9 cellular contexts compared by ENCODE assay signal in the genomic region with DNA sequence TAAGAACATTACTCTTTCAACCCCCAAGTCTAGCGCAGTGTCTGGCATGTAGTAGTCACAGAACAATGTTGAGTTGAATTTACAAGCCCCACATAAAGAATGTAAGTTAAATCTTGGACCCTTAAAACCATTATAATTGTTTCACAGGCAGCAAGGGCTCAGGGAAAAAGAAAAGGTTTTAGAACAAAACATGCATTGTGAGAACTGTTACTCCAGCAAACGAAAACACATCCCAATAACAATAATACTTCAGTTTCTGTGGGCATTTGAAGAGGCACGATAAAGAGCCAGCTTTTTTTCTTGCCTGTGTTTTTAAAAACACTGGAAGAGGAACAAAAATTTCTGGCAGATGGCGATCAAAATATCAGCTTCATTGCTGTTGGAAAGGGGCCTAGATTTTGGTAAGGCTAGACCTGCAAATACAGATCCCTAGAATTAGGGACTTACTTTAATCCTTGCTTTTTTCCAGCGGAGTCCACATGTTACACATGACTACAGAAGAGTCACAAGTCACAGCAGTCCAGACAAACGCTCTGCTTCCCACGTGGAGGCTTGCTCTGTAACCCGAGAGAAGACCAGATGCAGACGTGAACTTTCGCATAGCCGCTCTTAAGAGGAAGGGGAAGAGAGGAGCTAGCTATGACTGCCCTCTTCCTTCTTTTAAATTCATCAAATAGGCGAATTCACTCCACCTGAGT.
A peak's percentile ranks its signal among the peaks of the same experiment; 100 is the strongest.
DNase-seq lines count a peak whose midpoint lies in the region; ATAC-seq lines count a peak whose summit lies in the region.
"Had no signal": no experiment of that assay in that cellular context is flagged by ENCODE, and none has a peak within 500 bp of the region (broad histone marks: within the 10 kb centered on the region; RNA-seq: fewer than 3 reads in every experiment).

No MANE protein-coding gene starts in this region.

- H3K27ac ChIP-seq in HUES48 (ENCODE audit: low read depth, low read length) (no peak overlapping the region), skin epidermis (peak overlapping the region in 11 of 21 experiments; percentile 16 to 66 (median 47))

- intact Hi-C loops in left ventricle myocardium superior (cut with micrococcal nuclease): no loop called here

- H3K4me3 ChIP-seq in HUES48 (ENCODE audit: low read depth, low read length) (0 out of 2 replicates have a peak overlapping the region, but pooled peaks have one; percentile 21), skin epidermis (no peak overlapping the region)

- H3K27me3 ChIP-seq in HUES48 (ENCODE audit: control insufficient read depth, insufficient read depth, low read length): no peaks in the 10 kb centered on the region

- peaks cover 23% of the 10 kb centered on the region for H3K4me1 ChIP-seq in HUES48 (ENCODE audit: control insufficient read depth, insufficient read depth, low read length)

- peak; percentile 84 for ATAC-seq in left ventricle myocardium superior

- H3K9ac ChIP-seq in HUES48 (ENCODE audit: low read depth, low read length): peak overlapping the region; percentile 23; the same call in 1 of the 2 replicates

- DNase-seq in RPMI8226: peak; percentile 93
- no peak for DNase-seq in left ventricle myocardium superior
- no peak for DNase-seq in OCI-M1 (lab: John Stamatoyannopoulos, UW)
- no peak for DNase-seq in DMS153 (lab: John Stamatoyannopoulos, UW)
- DNase-seq in DMS79 treated with DMSO at 0.1 percent for 48 hours (lab: John Stamatoyannopoulos, UW): no peak
- DNase-seq in GM19240 (ENCODE audit: insufficient read length, low spot score): no peak
- DNase-seq: kidney had no signal

- no peaks in the 10 kb centered on the region for H3K9me3 ChIP-seq in HUES48 (ENCODE audit: control insufficient read depth, insufficient read depth, low read length)

- no peaks in the 10 kb centered on the region for H3K36me3 ChIP-seq in HUES48 (ENCODE audit: control insufficient read depth, insufficient read depth, low read length)
